Comparison of ENCODE assay signal across 22 cellular contexts in genomic region chr5:71744009-71744792, GRCh38. TPM values are rescaled to one million over a fixed set of nuclear protein-coding genes. Genes with fewer than 3 reads are reported as not detected.
"Had no signal": no experiment of that assay in that cellular context is flagged by ENCODE, and none has a peak within 500 bp of the region (broad histone marks: within the 10 kb centered on the region; RNA-seq: fewer than 3 reads in every experiment).

No MANE protein-coding gene starts in this region.

- H3K9me3 ChIP-seq: esophagus squamous epithelium, right atrium auricular region had no signal

- H3K36me3 ChIP-seq: cardiac muscle cell, esophagus squamous epithelium, right atrium auricular region had no signal

- H3K4me1 ChIP-seq: right atrium auricular region had no signal

- H3K27ac ChIP-seq: cardiac muscle cell, esophagus squamous epithelium, right atrium auricular region, skin epidermis had no signal

- H3K4me3 ChIP-seq: cardiac muscle cell, esophagus squamous epithelium, right atrium auricular region, skin epidermis had no signal

- H3K27ac Mint-ChIP-seq: activated naive CD8-positive, alpha-beta T cell treated with anti-CD3 and anti-CD28 coated beads, Interleukin-2, amount 50 U/mL, for 24 hours; activated T-helper 17 cell treated with anti-CD3 and anti-CD28 coated beads, Interleukin-2, amount 50 U/mL, for 72 hours; natural killer cell treated with Interleukin-12 subunit alpha and Interleukin-12 subunit beta and Interleukin-15 and Interleukin-18, amount 100 ng/mL, for 72 hours; T-helper 17 cell had no signal

- DNase-seq: activated naive CD4-positive, alpha-beta T cell treated with Interleukin-2 at 50 U/mL for 16 hours; activated naive CD8-positive, alpha-beta T cell treated with anti-CD3 and anti-CD28 coated beads, Interleukin-2, amount 50 U/mL, for 24 hours; activated T-cell treated with anti-CD3 and anti-CD28 coated beads for 4 hours; esophagus squamous epithelium; hippocampal formation; mesenchymal stem cell; nucleus accumbens; stimulated activated CD4-positive, alpha-beta T cell treated with anti-CD3 and anti-CD28 coated beads, Interleukin-4, amount 100 ng/mL, for 4 hours; stimulated activated CD8-positive, alpha-beta memory T cell treated with anti-CD3 and anti-CD28 coated beads, Interleukin-4, amount 100 ng/mL, for 48 hours; stimulated activated naive CD8-positive, alpha-beta T cell treated with anti-CD3 and anti-CD28 coated beads, Interleukin-15, Interleukin-2, amounts not matched to agents 100 U/mL and 50 U/mL, for 24 hours; T-helper 17 cell had no signal

- ATAC-seq: activated naive CD8-positive, alpha-beta T cell treated with anti-CD3 and anti-CD28 coated beads, Interleukin-2, amount 50 U/mL, for 24 hours; activated T-helper 17 cell treated with anti-CD3 and anti-CD28 coated beads, Interleukin-2, amount 50 U/mL, for 72 hours; natural killer cell treated with Interleukin-12 subunit alpha and Interleukin-12 subunit beta and Interleukin-15 and Interleukin-18, amount 100 ng/mL, for 72 hours; stimulated activated naive CD8-positive, alpha-beta T cell treated with anti-CD3 and anti-CD28 coated beads, Interleukin-15, Interleukin-2, amounts not matched to agents 100 U/mL and 50 U/mL, for 24 hours; T-helper 17 cell had no signal

- H3K9me3 Mint-ChIP-seq: activated T-helper 17 cell treated with anti-CD3 and anti-CD28 coated beads, Interleukin-2, amount 50 U/mL, for 72 hours; natural killer cell treated with Interleukin-12 subunit alpha and Interleukin-12 subunit beta and Interleukin-15 and Interleukin-18, amount 100 ng/mL, for 72 hours had no signal

- H3K27me3 ChIP-seq: cardiac muscle cell, esophagus squamous epithelium, right atrium auricular region had no signal

- H3K4me3 Mint-ChIP-seq: activated naive CD8-positive, alpha-beta T cell treated with anti-CD3 and anti-CD28 coated beads, Interleukin-2, amount 50 U/mL, for 24 hours; activated T-helper 17 cell treated with anti-CD3 and anti-CD28 coated beads, Interleukin-2, amount 50 U/mL, for 72 hours; natural killer cell treated with Interleukin-12 subunit alpha and Interleukin-12 subunit beta and Interleukin-15 and Interleukin-18, amount 100 ng/mL, for 72 hours; T-helper 17 cell had no signal

- H3K4me1 Mint-ChIP-seq: activated naive CD8-positive, alpha-beta T cell treated with anti-CD3 and anti-CD28 coated beads, Interleukin-2, amount 50 U/mL, for 24 hours; activated T-helper 17 cell treated with anti-CD3 and anti-CD28 coated beads, Interleukin-2, amount 50 U/mL, for 72 hours; T-helper 17 cell had no signal

- H3K36me3 Mint-ChIP-seq: natural killer cell treated with Interleukin-12 subunit alpha and Interleukin-12 subunit beta and Interleukin-15 and Interleukin-18, amount 100 ng/mL, for 72 hours had no signal

RNA-seq across cellular contexts. Expression of gene CARTPT, which starts 25.1 kb away (rescaled TPM):
- total RNA-seq: activated T-helper 17 cell treated with anti-CD3 and anti-CD28 coated beads, Interleukin-2, amount 50 U/mL, for 72 hours; astrocyte; cardiac muscle cell; esophagus squamous epithelium; fibroblast of villous mesenchyme; kidney epithelial cell; liver; natural killer cell treated with Interleukin-12 subunit alpha and Interleukin-12 subunit beta and Interleukin-15 and Interleukin-18, amount 100 ng/mL, for 72 hours; posterior vena cava; right atrium auricular region; T-helper 17 cell; urinary bladder had no signal
- polyA plus RNA-seq: cardiac muscle cell, liver had no signal
